11 cellular contexts compared by ENCODE assay signal in genomic region chr2:69003731-69004130, GRCh38. TPM values are rescaled to one million over a fixed set of nuclear protein-coding genes. Genes with fewer than 3 reads are reported as not detected.
"Had no signal": no experiment of that assay in that cellular context is flagged by ENCODE, and none has a peak within 500 bp of the region (broad histone marks: within the 10 kb centered on the region; RNA-seq: fewer than 3 reads in every experiment).

No MANE protein-coding gene starts in this region.

- H3K36me3 ChIP-seq: HAP-1 had no signal

- ATAC-seq: HCT116, K562 had no signal

- H3K9ac ChIP-seq: GM23248 had no signal

- H2AFZ ChIP-seq: GM23248 had no signal

- DNase-seq: GM23248, GOT3, H7, HFFc6, IMR-90, KG1 had no signal

- FAIRE-seq: K562 had no signal

- H3K4me1 ChIP-seq: HAP-1 had no signal

- H3K27ac ChIP-seq: GM23248 had no signal

- H3K4me3 ChIP-seq: GM23248, HAP-1, K562 had no signal

RNA-seq across cellular contexts. Expression of gene ANTXR1, which starts 9.2 kb away (rescaled TPM):
- total RNA-seq: HT-29 had no signal

RNA-seq across cellular contexts. Expression of gene GKN1, which starts 29.3 kb away (rescaled TPM):
- total RNA-seq: GM23248, H4, H7, HFFc6, HT-29, IMR-90, K562 had no signal
- polyA plus RNA-seq: GM23248, IMR-90, K562 had no signal

RNA-seq across cellular contexts. Expression of gene GKN2, which starts 51.0 kb away (rescaled TPM):
- total RNA-seq: GM23248, H4, H7, HFFc6, HT-29, IMR-90, K562 had no signal
- polyA plus RNA-seq: GM23248, IMR-90, K562 had no signal
